ENCODE assay signal across 25 cellular contexts in genomic region chr3:37140899-37141541, GRCh38. TPM values are rescaled to one million over a fixed set of nuclear protein-coding genes. Genes with fewer than 3 reads are reported as not detected.
DNase-seq lines count a peak whose midpoint lies in the region; ATAC-seq, FAIRE-seq and TF ChIP-seq lines count a peak whose summit lies in the region.
"Had no signal": no experiment of that assay in that cellular context is flagged by ENCODE, and none has a peak within 500 bp of the region (broad histone marks: within the 10 kb centered on the region; RNA-seq: fewer than 3 reads in every experiment).

No MANE protein-coding gene starts in this region.

- H3K79me2 ChIP-seq in GM23338 (replicated peaks; ENCODE audit: insufficient read depth) (peaks cover 4% of the 10 kb centered on the region), K562 (ENCODE audit: control insufficient read depth, insufficient read depth, low read length) (no peaks in the 10 kb centered on the region)

- H3K27ac Mint-ChIP-seq in GM23338 (no peak overlapping the region), nephron progenitor cell (no peak overlapping the region)

- H3K4me1 ChIP-seq in GM23338 (ENCODE audit: insufficient read depth) (no peaks in the 10 kb centered on the region), K562 (replicated peaks in 1 of 2; ENCODE audit: control insufficient read depth in 2 of 2, insufficient read depth in 2 of 2, low read length in 2 of 2) (peaks cover 0 to 14% of the 10 kb centered on the region in 2 experiments; a peak in 3 of 5 replicates), neutrophil (ENCODE audit: control insufficient read depth in 1 of 2, insufficient read depth in 1 of 2, low read depth in 1 of 2, low read length in 1 of 2) (peaks cover 51 to 54% of the 10 kb centered on the region in 2 experiments), small intestine (ENCODE audit: control insufficient read depth in 2 of 2, insufficient read depth in 1 of 2, low read depth in 1 of 2, low read length in 1 of 2) (peaks cover 0 to 2% of the 10 kb centered on the region in 2 donors)
- H3K4me1 ChIP-seq: BLaER1 had no signal

- H3K9me3 Mint-ChIP-seq in GM23338 (no peaks in the 10 kb centered on the region), nephron progenitor cell (peaks cover 5% of the 10 kb centered on the region)
- H3K9me3 Mint-ChIP-seq: CD4-positive, alpha-beta memory T cell had no signal

- H3K4me3 Mint-ChIP-seq in GM23338 (no peak overlapping the region), nephron progenitor cell (no peak overlapping the region)
- H3K4me3 Mint-ChIP-seq: CD4-positive, alpha-beta memory T cell had no signal

- no peaks in the 10 kb centered on the region for H3F3A ChIP-seq in GM23338 (replicated peaks; ENCODE audit: low read depth)

- H3K9ac ChIP-seq in K562 (ENCODE audit: insufficient read depth in 1 of 2, low read depth in 2 of 2, low read length in 2 of 2) = no peak overlapping the region
- H3K9ac ChIP-seq: BLaER1, GM23248, SK-N-SH had no signal

- POLR2A ChIA-PET in K562 (lab: Yijun Ruan, JAX) = interaction anchor here (1.1 to 1.9 kb wide), 5 partner anchors 10 to 27 kb away, joined by 3 to 9 read pairs (median 4); no protein-coding TSS in a partner anchor

- TF ChIP-seq CTCF in GM12874 (IDR thresholded peaks at IDR 0.05; ENCODE audit: insufficient read depth, low read depth, low read length) (0 out of 2 replicates have a peak, but pooled peaks have one; percentile 3), GM23338 (conservative IDR thresholded peaks at IDR 0.05; ENCODE audit: low read depth in 2 of 2) (no peak), K562 (IDR thresholded peaks at IDR 0.05 in 2 of 3, conservative IDR thresholded peaks at IDR 0.05 in 1 of 3; ENCODE audit: insufficient read depth in 2 of 3, low read depth in 1 of 3, low read length in 3 of 3) (no peak), neutrophil (IDR thresholded peaks at IDR 0.05) (no peak), nephron progenitor cell (IDR thresholded peaks at IDR 0.05) (no peak)

- no peaks in the 10 kb centered on the region for H3K9me1 ChIP-seq in K562 (ENCODE audit: control insufficient read depth, insufficient read depth, low read length)

- H4K20me1 ChIP-seq in GM23338 (replicated peaks; ENCODE audit: insufficient read depth) = no peaks in the 10 kb centered on the region; the same call in 1 of the 2 replicates
- H4K20me1 ChIP-seq in K562 (replicated peaks; ENCODE audit: control insufficient read depth, insufficient read depth, low read length) = no peaks in the 10 kb centered on the region; the same call in 1 of the 2 replicates
- H4K20me1 ChIP-seq: BLaER1 had no signal

- no TSS peak for BruUV-seq in K562 (replicated peaks; lab: Mats Ljungman, UMichigan)

- intact Hi-C loops in K562 (cut with micrococcal nuclease) = no loop called here

- CTCF ChIA-PET in K562 (lab: Yijun Ruan, JAX; ENCODE audit: low intra/inter-chr PET ratio) = no interaction called here

- in situ Hi-C loops in K562 (cut with MboI) = no loop called here

- H3K4me3 ChIP-seq in GM23338 (no peak overlapping the region), K562 (no peak overlapping the region), neutrophil (ENCODE audit: low read depth in 1 of 2, low read length in 1 of 2) (no peak overlapping the region), small intestine (ENCODE audit: low read depth in 1 of 2, low read length in 2 of 2) (no peak overlapping the region)
- H3K4me3 ChIP-seq: BLaER1, GM23248 had no signal

- DNase-seq in GM23338 (ENCODE audit: low spot score) (peak; percentile 38), K562 (ENCODE audit: extremely low read depth in 1 of 4, low spot score in 3 of 4) (no peak), nephron progenitor cell (no peak), NCI-H128 (lab: John Stamatoyannopoulos, UW; ENCODE audit: unreplicated experiment) (no peak), small intestine (no peak)
- DNase-seq: ACHN; Caco-2; CD4-positive, alpha-beta memory T cell; DMS153; GM23248; HCEC 1CT; Kasumi-1; NCI-H1048; NCI-H1436; NCI-H2029; NCI-H2227 treated with DMSO at 0.1 percent for 48 hours; NCI-H510A; NCI-H748 treated with DMSO at 0.1 percent for 48 hours; SIG-M5; SK-N-SH had no signal

- no peak overlapping the region for H3K4me2 ChIP-seq in GM23338
- H3K4me2 ChIP-seq in K562 (ENCODE audit: insufficient read depth, low read length) = no peak overlapping the region
- H3K4me2 ChIP-seq: BLaER1, SK-N-SH had no signal

- no peaks in the 10 kb centered on the region for H3K36me3 ChIP-seq in GM23338 (ENCODE audit: insufficient read depth)
- H3K36me3 ChIP-seq in K562 (ENCODE audit: control insufficient read depth, insufficient read depth, low read length) = peaks cover 21% of the 10 kb centered on the region
- peaks cover 6% of the 10 kb centered on the region for H3K36me3 ChIP-seq in neutrophil
- H3K36me3 ChIP-seq in small intestine (ENCODE audit: control insufficient read depth in 2 of 2, insufficient read depth in 2 of 2, low read length in 2 of 2) = peaks cover 0 to 4% of the 10 kb centered on the region in 2 donors

- H2AFZ ChIP-seq in GM23338 = no peak overlapping the region
- H2AFZ ChIP-seq in K562 (ENCODE audit: low read depth, low read length) = no peak overlapping the region
- H2AFZ ChIP-seq: GM23248 had no signal

- WGBS in K562 (ENCODE audit: insufficient coverage, low coverage, missing lambda C conversion rate) = 89% methylated on average over 3 of the region's 3 CpGs
- 92 to 99% (median 99%) methylated on average over 3 of the region's 3 CpGs for WGBS in small intestine, 3 donors

- TF ChIP-seq RAD21 in K562 (CRISPR knock-in tag; conservative IDR thresholded peaks at IDR 0.05 in 1 of 2, IDR thresholded peaks at IDR 0.05 in 1 of 2) = no peak

- H3K36me3 Mint-ChIP-seq in GM23338 (ENCODE audit: low read depth) (peaks cover 6% of the 10 kb centered on the region; the same call in 2 of the 3 replicates), nephron progenitor cell (ENCODE audit: low read depth) (peaks cover 13% of the 10 kb centered on the region)

- H3K27me3 Mint-ChIP-seq in GM23338 (ENCODE audit: insufficient read depth, low read depth, poor library complexity) = no peaks in the 10 kb centered on the region
- no peaks in the 10 kb centered on the region for H3K27me3 Mint-ChIP-seq in nephron progenitor cell (ENCODE audit: low read depth, poor library complexity)
- H3K27me3 Mint-ChIP-seq: CD4-positive, alpha-beta memory T cell had no signal

- H3K9me3 ChIP-seq in K562 (replicated peaks; ENCODE audit: control insufficient read depth, insufficient read depth, low read depth, low read length) = no peaks in the 10 kb centered on the region
- H3K9me3 ChIP-seq in neutrophil = no peaks in the 10 kb centered on the region
- H3K9me3 ChIP-seq in small intestine (ENCODE audit: control insufficient read depth, low read depth) = no peaks in the 10 kb centered on the region
- H3K9me3 ChIP-seq: Caco-2, SK-N-SH had no signal

- H3K27ac ChIP-seq in GM23338 (ENCODE audit: low read depth) (no peak overlapping the region), K562 (ENCODE audit: extremely low read depth, low read depth, low read length) (no peak overlapping the region), neutrophil (peak overlapping the region; percentile 57), small intestine (ENCODE audit: low read depth in 1 of 2, low read length in 1 of 2) (no peak overlapping the region)
- H3K27ac ChIP-seq: BLaER1, GM23248, RWPE1 had no signal

- TF ChIP-seq EP300 in K562 (IDR thresholded peaks at IDR 0.05; ENCODE audit: low read length) = no peak

- ATAC-seq in GM23338 = peak; percentile 52; the same call in 2 of the 3 replicates
- ATAC-seq in K562 = no peak

- no peaks in the 10 kb centered on the region for H3K9me2 ChIP-seq in GM23338 (ENCODE audit: insufficient read depth)
- H3K9me2 ChIP-seq: SK-N-SH had no signal

- H3K4me1 Mint-ChIP-seq in GM23338 (no peaks in the 10 kb centered on the region; the same call in 2 of the 3 replicates), nephron progenitor cell (no peaks in the 10 kb centered on the region)

- no peak for TF ChIP-seq POLR2A in K562 (conservative IDR thresholded peaks at IDR 0.05)

- H3K27me3 ChIP-seq in GM23338 (ENCODE audit: insufficient read depth) (no peaks in the 10 kb centered on the region), K562 (ENCODE audit: control insufficient read depth in 2 of 2, insufficient read depth in 2 of 2, low read length in 2 of 2) (no peaks in the 10 kb centered on the region), neutrophil (no peaks in the 10 kb centered on the region), small intestine (ENCODE audit: control insufficient read depth in 2 of 2, insufficient read depth in 2 of 2, low read length in 2 of 2) (no peaks in the 10 kb centered on the region)
- H3K27me3 ChIP-seq: BLaER1 had no signal

- FAIRE-seq in K562 (lab: Jason Lieb, UNC) (no peak), small intestine (lab: Jason Lieb, UNC) (no peak)
- FAIRE-seq: G401.6 had no signal

TF ChIP-seq in GM23338, 12 proteins besides CTCF, POLR2A, EP300 and RAD21 (continues in another document):
- TF ChIP-seq POLR2AphosphoS5 (IDR thresholded peaks at IDR 0.05; ENCODE audit: low read depth) = no peak

TF ChIP-seq in K562, 482 proteins besides CTCF, POLR2A, EP300 and RAD21 (continues in another document):
- TF ChIP-seq ZNF143 (CRISPR knock-in tag; IDR thresholded peaks at IDR 0.05) = no peak
- no peak for TF ChIP-seq L3MBTL2 (IDR thresholded peaks at IDR 0.05)

RNA-seq across cellular contexts. Expression of gene LRRFIP2, which starts 33.4 kb away (rescaled TPM):
- total RNA-seq in GM23338 (2014; rRNA removed; shearing (Covaris generic)) = 27.5 and 29.0 TPM in 2 replicates
- 20.3 TPM in 2 replicates for polyA plus RNA-seq in GM23338 (2016; fragmentation: Nextera tagmentation; extraction: Ambion mirVana)
- 55.1 and 138 TPM in 2 replicates for total RNA-seq in K562 (2011; cell fraction: chromatin; rRNA removed; ENCODE audit: low replicate concordance)
- 36.5 and 52.5 TPM in 2 replicates for total RNA-seq in K562 (2011; cell fraction: nucleolus; rRNA removed)
- total RNA-seq in K562 (2011; cell fraction: nucleoplasm; rRNA removed) = 96.8 and 146 TPM in 2 replicates
- 44.9 and 53.9 TPM in 2 replicates for total RNA-seq in K562 (2014; rRNA removed)
- total RNA-seq in K562 (2014; rRNA removed; fragmentation: Illumina TruSeq; extraction: Trizol) = 46.2 and 55.4 TPM in 2 replicates
- 46.0 and 49.4 TPM in 2 replicates for total RNA-seq in K562 (2015; rRNA removed; fragmentation: Illumina TruSeq; extraction: Trizol)
- 41.6 and 46.6 TPM in 2 replicates for total RNA-seq in K562 (2021)
- polyA plus RNA-seq in K562 (2011; rRNA removed) = 24.4 and 37.0 TPM in 2 replicates
- 13.0 and 14.1 TPM in 2 replicates for polyA plus RNA-seq in K562 (2011; cell fraction: cytosol; rRNA removed)
- 26.0 and 26.4 TPM in 2 replicates for polyA plus RNA-seq in K562 (2011; cell fraction: nucleus; rRNA removed)
- 31.2 and 44.6 TPM in 2 replicates for polyA plus RNA-seq in K562 (2012)
- 38.4 and 42.7 TPM in 2 replicates for polyA plus RNA-seq in K562 (2014; fragmentation: Illumina TruSeq; extraction: Trizol)
- 10 to 100 TPM in 1 of 2 experiments, 1 to 10 TPM in 1; 9.9 to 11.2 TPM for polyA plus RNA-seq in K562 (2014; fragmentation: Nextera tagmentation; extraction: Ambion mirVana)
- 40.7 and 46.6 TPM in 2 replicates for polyA plus RNA-seq in K562 (2014; rRNA removed)
- polyA minus RNA-seq in K562 (2011; rRNA and poly(A)+ RNA removed) = 50.0 and 53.0 TPM in 2 replicates
- 15.2 and 17.1 TPM in 2 replicates for polyA minus RNA-seq in K562 (2011; cell fraction: cytosol; rRNA and poly(A)+ RNA removed)
- polyA minus RNA-seq in K562 (2011; cell fraction: nucleus; rRNA and poly(A)+ RNA removed) = 58.3 and 84.4 TPM in 2 replicates
- polyA plus RNA-seq in small intestine = 10 to 100 TPM; 36.3 to 87.2 (median 51.1) TPM
